Comparison of ENCODE assay signal across 1 cellular context in genomic region chr2:20012032-20012281, GRCh38.
TF ChIP-seq lines count a peak whose summit lies in the region.

No MANE protein-coding gene starts in this region.

TF ChIP-seq in IMR-90, 13 proteins besides CTCF, POLR2A, EP300 and RAD21 (continued from another document):
- TF ChIP-seq ELK1 (IDR thresholded peaks at IDR 0.05; ENCODE audit: borderline replicate concordance, low read depth, low read length) (no peak), MXI1 (IDR thresholded peaks at IDR 0.05; ENCODE audit: borderline replicate concordance, low read depth, low read length) (no peak), NFE2L2 (IDR thresholded peaks at IDR 0.05; ENCODE audit: low read depth, low read length) (no peak), CHD1 (IDR thresholded peaks at IDR 0.05; ENCODE audit: low read depth, low read length) (no peak), MAZ (IDR thresholded peaks at IDR 0.05; ENCODE audit: borderline replicate concordance, low read depth, low read length) (no peak), SMC3 (IDR thresholded peaks at IDR 0.05; ENCODE audit: low read depth, low read length) (no peak), FOS (IDR thresholded peaks at IDR 0.05; ENCODE audit: low read depth, low read length) (no peak), MAFK (IDR thresholded peaks at IDR 0.05; ENCODE audit: low read depth, low read length) (no peak), BHLHE40 (IDR thresholded peaks at IDR 0.05; ENCODE audit: low read depth, low read length) (no peak), RCOR1 (IDR thresholded peaks at IDR 0.05; ENCODE audit: insufficient replicate concordance, low read length) (no peak)
